ENCODE assay signal across 17 cellular contexts in genomic region chr3:150317469-150317868, GRCh38.
"Had no signal": no experiment of that assay in that cellular context is flagged by ENCODE, and none has a peak within 500 bp of the region (broad histone marks: within the 10 kb centered on the region; RNA-seq: fewer than 3 reads in every experiment).

No MANE protein-coding gene starts in this region.

- H3K36me3 Mint-ChIP-seq: natural killer cell had no signal

- H3K9me3 ChIP-seq: ascending aorta, left ventricle myocardium inferior, neutrophil, stomach, thoracic aorta had no signal

- ATAC-seq: activated naive CD8-positive, alpha-beta T cell treated with anti-CD3 and anti-CD28 coated beads, Interleukin-2, amount 50 U/mL, for 24 hours; natural killer cell had no signal

- H3K27ac ChIP-seq: ascending aorta, left ventricle myocardium inferior, neutrophil, parathyroid adenoma, stomach, thoracic aorta had no signal

- H3K9me3 Mint-ChIP-seq: activated naive CD4-positive, alpha-beta T cell treated with anti-CD3 and anti-CD28 coated beads for 36 hours; activated naive CD8-positive, alpha-beta T cell treated with anti-CD3 and anti-CD28 coated beads, Interleukin-2, amount 50 U/mL, for 24 hours; natural killer cell had no signal

- H3K36me3 ChIP-seq: ascending aorta, left ventricle myocardium inferior, neutrophil, stomach, thoracic aorta had no signal

- FAIRE-seq: keratinocyte had no signal

- H3K4me3 Mint-ChIP-seq: activated naive CD4-positive, alpha-beta T cell treated with anti-CD3 and anti-CD28 coated beads for 36 hours; activated naive CD8-positive, alpha-beta T cell treated with anti-CD3 and anti-CD28 coated beads, Interleukin-2, amount 50 U/mL, for 24 hours; natural killer cell had no signal

- H3K4me1 ChIP-seq: ascending aorta, left ventricle myocardium inferior, parathyroid adenoma had no signal

- H3K4me1 Mint-ChIP-seq: activated naive CD8-positive, alpha-beta T cell treated with anti-CD3 and anti-CD28 coated beads, Interleukin-2, amount 50 U/mL, for 24 hours; natural killer cell had no signal

- H3K4me3 ChIP-seq: ascending aorta, left ventricle myocardium inferior, stomach, thoracic aorta had no signal

- DNase-seq: activated CD4-positive, alpha-beta T cell treated with anti-CD3 and anti-CD28 coated beads for 1 hour; activated CD4-positive, alpha-beta T cell treated with anti-CD3 and anti-CD28 coated beads, Interleukin-2, amount 50 U/mL, for 4 hours; activated naive CD4-positive, alpha-beta T cell treated with anti-CD3 and anti-CD28 coated beads for 36 hours; activated naive CD8-positive, alpha-beta T cell treated with anti-CD3 and anti-CD28 coated beads, Interleukin-2, amount 50 U/mL, for 24 hours; activated T-cell treated with anti-CD3 and anti-CD28 coated beads for 4 hours; dermis blood vessel endothelial cell; erythroblast; left ventricle myocardium inferior; mesenchymal stem cell; natural killer cell; stimulated activated CD4-positive, alpha-beta T cell treated with anti-CD3 and anti-CD28 coated beads, Interleukin-1b, Interleukin-23, amount 100 ng/mL, for 48 hours; stomach had no signal

- H3K27me3 ChIP-seq: ascending aorta, neutrophil, stomach had no signal

- H3K27ac Mint-ChIP-seq: activated naive CD4-positive, alpha-beta T cell treated with anti-CD3 and anti-CD28 coated beads for 36 hours; activated naive CD8-positive, alpha-beta T cell treated with anti-CD3 and anti-CD28 coated beads, Interleukin-2, amount 50 U/mL, for 24 hours; natural killer cell had no signal
